Comparison of ENCODE assay signal across 18 cellular contexts in the genomic region with DNA sequence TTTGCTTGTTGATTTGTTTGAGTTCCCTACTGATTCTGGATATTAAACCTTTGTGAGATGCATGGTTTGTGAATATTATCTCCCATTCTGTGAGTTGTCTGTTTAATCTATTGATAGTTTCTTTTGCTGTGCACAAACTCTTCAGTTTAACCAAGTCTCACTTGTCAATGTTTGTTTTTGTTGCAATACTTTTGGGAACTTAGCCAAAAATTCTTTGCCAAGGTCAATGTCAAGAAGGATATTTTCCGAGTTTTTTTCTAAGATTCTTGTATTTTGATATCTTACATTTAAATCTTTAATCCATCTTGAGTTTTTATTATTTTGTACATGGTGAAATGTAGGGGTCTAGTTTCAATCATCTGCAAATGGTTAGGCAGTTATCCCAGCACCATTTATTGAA.
"Had no signal": no experiment of that assay in that cellular context is flagged by ENCODE, and none has a peak within 500 bp of the region (broad histone marks: within the 10 kb centered on the region; RNA-seq: fewer than 3 reads in every experiment).

No MANE protein-coding gene starts in this region.

- ATAC-seq: natural killer cell; right lobe of liver; stimulated activated naive B cell treated with anti-CD40 and anti-IgM and Interleukin-4, amounts not matched to agents 10 μg/mL and 1 μg/mL and 100 μg/mL, for 72 hours; stimulated activated naive CD8-positive, alpha-beta T cell treated with anti-CD3 and anti-CD28 coated beads, Interleukin-15, Interleukin-2, amounts not matched to agents 100 U/mL and 50 U/mL, for 24 hours; upper lobe of right lung had no signal

- DNase-seq: hippocampal formation; islet precursor cell; left ventricle myocardium inferior; mesendoderm; naive B cell; natural killer cell; nephron progenitor cell; occipital lobe; ovary; right lobe of liver; stimulated activated CD4-positive, alpha-beta T cell treated with anti-CD3 and anti-CD28 coated beads, Interleukin-2, amount 100 ng/mL, for 24 hours; stimulated activated CD4-positive, alpha-beta T cell treated with anti-CD3 and anti-CD28 coated beads, Interleukin-4, amount 100 ng/mL, for 1 hour; stimulated activated naive B cell treated with anti-CD40 and anti-IgM and Interleukin-4, amounts not matched to agents 10 μg/mL and 1 μg/mL and 100 μg/mL, for 72 hours; stimulated activated naive CD8-positive, alpha-beta T cell treated with anti-CD3 and anti-CD28 coated beads, Interleukin-15, Interleukin-2, amounts not matched to agents 100 U/mL and 50 U/mL, for 24 hours; tibial artery; trophoblast cell; upper lobe of right lung had no signal

- FAIRE-seq: urothelium cell line had no signal
